8 cellular contexts compared by ENCODE assay signal in the genomic region with DNA sequence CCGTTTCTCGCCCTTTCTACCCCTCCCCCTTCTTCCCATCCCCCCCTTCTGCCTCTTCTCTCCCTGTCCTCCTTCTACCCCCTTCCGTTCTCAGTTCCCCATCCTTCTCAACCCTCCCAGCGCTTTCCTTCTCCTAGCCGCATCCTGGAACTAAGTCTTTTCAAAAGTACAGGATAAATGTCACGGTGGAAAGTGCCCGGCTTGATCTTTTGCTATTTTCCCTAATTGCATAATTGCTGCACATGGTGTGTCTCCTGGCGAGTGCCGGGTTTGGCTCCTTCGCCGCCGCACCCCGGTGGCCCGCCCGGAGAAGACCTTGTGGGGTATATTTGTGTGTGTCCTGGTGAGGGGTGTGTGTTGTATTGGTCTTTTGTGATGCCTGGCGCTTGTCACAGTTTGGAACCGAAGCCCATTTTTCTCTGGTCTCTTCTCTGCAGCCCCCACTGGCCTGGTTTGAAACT. TPM values are rescaled to one million over a fixed set of nuclear protein-coding genes. Genes with fewer than 3 reads are reported as not detected.
DNase-seq lines count a peak whose midpoint lies in the region; ATAC-seq and TF ChIP-seq lines count a peak whose summit lies in the region.

No MANE protein-coding gene starts in this region.

- H3K36me3 ChIP-seq in HCT116 (ENCODE audit: control insufficient read depth in 1 of 2, insufficient read depth in 2 of 2, low read length in 2 of 2) = no peaks in the 10 kb centered on the region
- no peaks in the 10 kb centered on the region for H3K36me3 ChIP-seq in body of pancreas (replicated peaks in 1 of 2; ENCODE audit: insufficient read depth in 1 of 2, low read depth in 2 of 2)
- H3K36me3 ChIP-seq in iPS-20b (ENCODE audit: insufficient read depth, low read depth, low read length) = no peaks in the 10 kb centered on the region
- no peaks in the 10 kb centered on the region for H3K36me3 ChIP-seq in skeletal muscle satellite cell (ENCODE audit: insufficient read depth, low read length)

- H3K9me2 ChIP-seq in HCT116 (ENCODE audit: insufficient read depth) = no peaks in the 10 kb centered on the region

- H3K4me2 ChIP-seq in HCT116 (ENCODE audit: low read length) (peak overlapping the region; percentile 62), skeletal muscle satellite cell (ENCODE audit: low read length) (peak overlapping the region; percentile 98)

- RAD21 ChIA-PET in HCT116 (lab: Charles Lee; ENCODE audit: low non-redundant PET in 1 of 2, low total read pairs in 2 of 2, uncharacterized antibody in 2 of 2, unreplicated experiment in 2 of 2) = no interaction called here

- no peak for TF ChIP-seq RAD21 in HCT116 (IDR thresholded peaks at IDR 0.05; ENCODE audit: low read depth)

- H3K27me3 ChIP-seq in HCT116 (ENCODE audit: insufficient read depth, low read length) = 0 out of 2 replicates have a peak, but pooled peaks cover 6% of the 10 kb centered on the region
- H3K27me3 ChIP-seq in body of pancreas = no peaks in the 10 kb centered on the region
- peaks cover 29% of the 10 kb centered on the region for H3K27me3 ChIP-seq in iPS-20b (ENCODE audit: insufficient read depth, low read length)
- H3K27me3 ChIP-seq in skeletal muscle satellite cell (ENCODE audit: control insufficient read depth, insufficient read depth, low read length) = peaks cover 3% of the 10 kb centered on the region

- H4K20me1 ChIP-seq in HCT116 (ENCODE audit: insufficient read depth) = no peaks in the 10 kb centered on the region

- TF ChIP-seq CTCF in HCT116 (IDR thresholded peaks at IDR 0.05 in 2 of 3, conservative IDR thresholded peaks at IDR 0.05 in 1 of 3; ENCODE audit: borderline replicate concordance in 1 of 3, insufficient read depth in 1 of 3, low read depth in 2 of 3, low read length in 2 of 3) (no peak), body of pancreas (IDR thresholded peaks at IDR 0.05) (no peak)

- H3K4me3 ChIP-seq in HCT116 (replicated peaks in 1 of 2; ENCODE audit: low read depth in 1 of 2, low read length in 2 of 2) (peak overlapping the region; percentile 56 to 59), body of pancreas (peak overlapping the region; percentile 70 to 85), iPS-20b (ENCODE audit: low read length) (peak overlapping the region; percentile 96), skeletal muscle satellite cell (ENCODE audit: low read length) (peak overlapping the region; percentile 89)

- H3K4me1 ChIP-seq in HCT116 (ENCODE audit: control insufficient read depth in 1 of 2, insufficient read depth in 2 of 2, low read length in 2 of 2) = no peaks in the 10 kb centered on the region; a peak in 2 of 4 replicates
- H3K4me1 ChIP-seq in body of pancreas = peaks cover 10% of the 10 kb centered on the region
- peaks cover 11% of the 10 kb centered on the region; the same call in 1 of the 2 replicates for H3K4me1 ChIP-seq in iPS-20b (ENCODE audit: insufficient read depth, low read length)
- H3K4me1 ChIP-seq in skeletal muscle satellite cell (ENCODE audit: control insufficient read depth, insufficient read depth, low read length) = peaks cover 12% of the 10 kb centered on the region

- no peak overlapping the region for H2AFZ ChIP-seq in HCT116 (ENCODE audit: low read depth, low read length, poor library complexity, severe bottlenecking)

- POLR2A ChIA-PET in HCT116 (lab: Charles Lee) = no interaction called here

- no TSS peak for BruUV-seq in HCT116 (replicated peaks; lab: Mats Ljungman, UMichigan)

- ATAC-seq in HCT116 (peak; percentile 37), body of pancreas (no peak), GM19452 (IDR thresholded peaks at IDR 0.05; ENCODE audit: unreplicated experiment) (no peak)

- H3K9ac ChIP-seq in HCT116 (ENCODE audit: low read length) (peak overlapping the region; percentile 63), iPS-20b (ENCODE audit: low read depth, low read length) (peak overlapping the region; percentile 80; the same call in 1 of the 2 replicates), skeletal muscle satellite cell (ENCODE audit: low read depth, low read length) (peak overlapping the region; percentile 88)

- CTCF ChIA-PET in HCT116 (lab: Charles Lee) = no interaction called here

- no peak overlapping the region; the same call in 1 of the 2 replicates for H3K27ac ChIP-seq in HCT116 (ENCODE audit: low read depth, low read length)
- H3K27ac ChIP-seq in body of pancreas = peak overlapping the region in 3 of 4 donors; percentile 67 to 76 (median 71)
- no peak overlapping the region for H3K27ac ChIP-seq in iPS-20b (ENCODE audit: low read length)

- DNase-seq in ELR (ENCODE audit: low read depth) (peak; percentile 40), HCT116 (ENCODE audit: low read depth, low spot score) (no peak), NCI-H774 (lab: John Stamatoyannopoulos, UW) (peak; percentile 8), body of pancreas (peak; percentile 12 to 29 (median 20)), H4 (ENCODE audit: low spot score) (no peak)

- intact Hi-C loops in HCT116 (cut with micrococcal nuclease) = no loop called here
- intact Hi-C loops in body of pancreas (cut with DNase I) = no loop called here

- H3K9me3 ChIP-seq in HCT116 (ENCODE audit: control insufficient read depth in 1 of 2, insufficient read depth in 1 of 2, low read depth in 1 of 2, low read length in 2 of 2) (no peaks in the 10 kb centered on the region), body of pancreas (no peaks in the 10 kb centered on the region), iPS-20b (ENCODE audit: insufficient read depth, low read depth, low read length) (no peaks in the 10 kb centered on the region), skeletal muscle satellite cell (replicated peaks; ENCODE audit: low read length) (no peaks in the 10 kb centered on the region)

- no peak for TF ChIP-seq POLR2A in HCT116 (IDR thresholded peaks at IDR 0.05; ENCODE audit: borderline replicate concordance, extremely low read depth, insufficient read depth, insufficient read length)
- TF ChIP-seq POLR2A in body of pancreas (IDR thresholded peaks at IDR 0.05) = no peak

- H3K79me2 ChIP-seq in HCT116 (ENCODE audit: insufficient read depth, low read length) = peaks cover 31% of the 10 kb centered on the region

- WGBS in body of pancreas, 2 donors = 1 to 2% methylated on average over 17 of the region's 17 CpGs

TF ChIP-seq in HCT116, 20 proteins besides CTCF, POLR2A, EP300 and RAD21 (continues in another document):
- TF ChIP-seq, protein P1, sequence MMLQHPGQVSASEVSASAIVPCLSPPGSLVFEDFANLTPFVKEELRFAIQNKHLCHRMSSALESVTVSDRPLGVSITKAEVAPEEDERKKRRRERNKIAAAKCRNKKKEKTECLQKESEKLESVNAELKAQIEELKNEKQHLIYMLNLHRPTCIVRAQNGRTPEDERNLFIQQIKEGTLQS (IDR thresholded peaks at IDR 0.05) = no peak
- TF ChIP-seq ZFX (IDR thresholded peaks at IDR 0.05) (no peak), FOSL1 (IDR thresholded peaks at IDR 0.05; ENCODE audit: low read depth) (no peak), SIN3A (IDR thresholded peaks at IDR 0.05; ENCODE audit: low read depth) (no peak), CBX3 (IDR thresholded peaks at IDR 0.05; ENCODE audit: low read depth) (no peak), CEBPB (IDR thresholded peaks at IDR 0.05; ENCODE audit: low read depth) (no peak), YY1 (IDR thresholded peaks at IDR 0.05; ENCODE audit: extremely low read depth, insufficient replicate concordance, low read depth, low read length) (no peak), EZH2phosphoT487 (IDR thresholded peaks at IDR 0.05; ENCODE audit: borderline replicate concordance) (no peak), ZNF274 (IDR thresholded peaks at IDR 0.05; ENCODE audit: low read depth, low read length) (no peak), EZH2 (IDR thresholded peaks at IDR 0.05) (no peak), SRF (IDR thresholded peaks at IDR 0.05; ENCODE audit: low read depth) (no peak), SP1 (IDR thresholded peaks at IDR 0.05; ENCODE audit: low read depth) (no peak)
- TF ChIP-seq, protein P2, sequence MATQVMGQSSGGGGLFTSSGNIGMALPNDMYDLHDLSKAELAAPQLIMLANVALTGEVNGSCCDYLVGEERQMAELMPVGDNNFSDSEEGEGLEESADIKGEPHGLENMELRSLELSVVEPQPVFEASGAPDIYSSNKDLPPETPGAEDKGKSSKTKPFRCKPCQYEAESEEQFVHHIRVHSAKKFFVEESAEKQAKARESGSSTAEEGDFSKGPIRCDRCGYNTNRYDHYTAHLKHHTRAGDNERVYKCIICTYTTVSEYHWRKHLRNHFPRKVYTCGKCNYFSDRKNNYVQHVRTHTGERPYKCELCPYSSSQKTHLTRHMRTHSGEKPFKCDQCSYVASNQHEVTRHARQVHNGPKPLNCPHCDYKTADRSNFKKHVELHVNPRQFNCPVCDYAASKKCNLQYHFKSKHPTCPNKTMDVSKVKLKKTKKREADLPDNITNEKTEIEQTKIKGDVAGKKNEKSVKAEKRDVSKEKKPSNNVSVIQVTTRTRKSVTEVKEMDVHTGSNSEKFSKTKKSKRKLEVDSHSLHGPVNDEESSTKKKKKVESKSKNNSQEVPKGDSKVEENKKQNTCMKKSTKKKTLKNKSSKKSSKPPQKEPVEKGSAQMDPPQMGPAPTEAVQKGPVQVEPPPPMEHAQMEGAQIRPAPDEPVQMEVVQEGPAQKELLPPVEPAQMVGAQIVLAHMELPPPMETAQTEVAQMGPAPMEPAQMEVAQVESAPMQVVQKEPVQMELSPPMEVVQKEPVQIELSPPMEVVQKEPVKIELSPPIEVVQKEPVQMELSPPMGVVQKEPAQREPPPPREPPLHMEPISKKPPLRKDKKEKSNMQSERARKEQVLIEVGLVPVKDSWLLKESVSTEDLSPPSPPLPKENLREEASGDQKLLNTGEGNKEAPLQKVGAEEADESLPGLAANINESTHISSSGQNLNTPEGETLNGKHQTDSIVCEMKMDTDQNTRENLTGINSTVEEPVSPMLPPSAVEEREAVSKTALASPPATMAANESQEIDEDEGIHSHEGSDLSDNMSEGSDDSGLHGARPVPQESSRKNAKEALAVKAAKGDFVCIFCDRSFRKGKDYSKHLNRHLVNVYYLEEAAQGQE (IDR thresholded peaks at IDR 0.05; ENCODE audit: low read depth) = no peak
- TF ChIP-seq, protein P3, sequence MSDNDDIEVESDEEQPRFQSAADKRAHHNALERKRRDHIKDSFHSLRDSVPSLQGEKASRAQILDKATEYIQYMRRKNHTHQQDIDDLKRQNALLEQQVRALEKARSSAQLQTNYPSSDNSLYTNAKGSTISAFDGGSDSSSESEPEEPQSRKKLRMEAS (IDR thresholded peaks at IDR 0.05) = no peak

RNA-seq across cellular contexts. Expression of a gene that starts 0.6 kb away (rescaled TPM):
- total RNA-seq in HCT116 (2021; ENCODE audit: unreplicated experiment) (21.4 TPM), body of pancreas (10 to 100 TPM in 1 of 2 donors, 1 to 10 TPM in 1; 7.8 to 23.7 TPM)
- 9.8 and 12.6 TPM in 2 replicates for polyA plus RNA-seq in HCT116 (2012)
- total RNA-seq in skeletal muscle satellite cell (2012; rRNA removed) = 31.2 and 48.4 TPM in 2 replicates
- 16.9 and 42.5 TPM in 2 replicates for total RNA-seq in H4 (2014; rRNA removed; shearing (Covaris generic))

Comparison
In these comparisons a context has a peak if more than half of its experiments do, and no peak if none do; other contexts are left out.
1. DNase-seq: peak in ELR (single experiment), NCI-H774 (single experiment) and body of pancreas (4 of 4); none in HCT116 (single experiment) and H4 (single experiment).
2. H3K27ac ChIP-seq: peak in body of pancreas (3 of 4); none in HCT116 (single experiment) and iPS-20b (single experiment).
3. Peak in every context shown above with its lines, with median percentiles within 50 percentile points of each other: H3K4me3 ChIP-seq and H3K9ac ChIP-seq.